In the genomic region with DNA sequence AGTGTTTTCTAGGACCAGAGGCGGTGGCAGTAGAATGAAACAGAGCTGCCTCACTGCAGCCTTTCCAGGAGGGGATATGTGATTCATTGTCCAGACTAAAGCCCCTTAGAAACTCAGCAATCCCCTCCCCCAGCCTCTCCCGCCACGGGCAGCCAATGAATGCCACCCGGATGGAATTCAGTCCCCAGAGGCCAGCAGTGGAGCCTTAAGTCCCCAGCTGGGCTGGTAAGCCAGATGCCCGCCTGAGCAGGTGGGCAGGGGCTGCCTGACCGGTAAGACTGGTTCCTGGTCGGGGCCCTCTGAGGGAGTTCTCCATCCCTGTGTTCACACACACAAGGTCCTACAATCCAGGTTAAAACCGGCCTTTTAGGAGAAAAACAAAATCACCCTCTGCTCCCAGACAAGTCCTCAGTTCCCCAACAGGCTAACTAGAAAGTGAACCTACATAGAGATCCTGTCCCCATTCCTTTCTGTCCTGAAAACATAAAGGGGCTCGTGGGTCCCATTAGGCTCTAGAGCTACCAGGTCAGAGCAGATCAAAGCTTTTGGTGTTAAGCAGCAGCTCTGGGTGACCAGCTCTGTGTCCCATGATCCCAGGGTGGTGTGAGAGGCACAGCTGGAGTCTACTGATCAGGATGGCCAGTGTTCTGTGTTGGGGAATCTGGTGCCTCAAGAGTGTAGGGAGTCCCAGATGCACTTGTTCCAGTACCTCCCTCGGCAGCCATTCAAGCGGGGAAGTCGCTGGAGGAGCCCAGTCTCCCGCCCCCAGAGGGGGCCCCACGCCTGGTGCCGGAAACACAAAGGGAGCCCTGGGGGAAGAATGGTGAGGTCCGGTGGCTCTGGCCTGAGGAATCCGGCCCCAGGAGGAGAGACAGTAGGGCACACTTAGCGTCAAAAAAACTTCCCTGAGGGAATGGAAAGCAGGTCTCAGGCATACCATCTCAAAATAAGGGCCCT, we compare ENCODE assay signal across 8 cellular contexts. TPM values are rescaled to one million over a fixed set of nuclear protein-coding genes. Genes with fewer than 3 reads are reported as not detected.
DNase-seq lines count a peak whose midpoint lies in the region; ATAC-seq and TF ChIP-seq lines count a peak whose summit lies in the region.

No MANE protein-coding gene starts in this region.

- intact Hi-C loops in gastrocnemius medialis (cut with DNase I; ENCODE audit: low total_unique reads) = loop anchor here (2.0 kb wide), 1 partner anchor 53 kb away; no protein-coding TSS in a partner anchor

- peak overlapping the region; percentile 37 to 50 for H3K27ac ChIP-seq in right atrium auricular region
- peak overlapping the region; percentile 26 to 80 (median 41) for H3K27ac ChIP-seq in gastrocnemius medialis

- H3K4me1 ChIP-seq in right atrium auricular region (peaks cover 0 to 59% of the 10 kb centered on the region in 2 donors), gastrocnemius medialis (peaks cover 24 to 42% of the 10 kb centered on the region in 2 donors)

- H3K36me3 ChIP-seq in right atrium auricular region (peaks cover 20% of the 10 kb centered on the region), gastrocnemius medialis (peaks cover 0 to 6% of the 10 kb centered on the region in 2 donors)

- H3K9me3 ChIP-seq in right atrium auricular region = no peaks in the 10 kb centered on the region
- H3K9me3 ChIP-seq in gastrocnemius medialis = no peaks in the 10 kb centered on the region

- no peak for TF ChIP-seq POLR2A in gastrocnemius medialis (IDR thresholded peaks at IDR 0.05)

- no peak for ATAC-seq in gastrocnemius medialis

- TF ChIP-seq CTCF in right atrium auricular region (IDR thresholded peaks at IDR 0.05) (no peak), gastrocnemius medialis (IDR thresholded peaks at IDR 0.05 in 4 of 5, conservative IDR thresholded peaks at IDR 0.05 in 1 of 5) (no peak)

- H3K4me3 ChIP-seq in right atrium auricular region (peak overlapping the region in 1 of 2 donors; percentile 7), gastrocnemius medialis (peak overlapping the region in 1 of 4 donors; percentile 1)

- peak; percentile 34 for DNase-seq in DMS 273 (lab: John Stamatoyannopoulos, UW; ENCODE audit: unreplicated experiment)
- DNase-seq in DMS 273 treated with DMSO at 0.1 percent for 48 hours (lab: John Stamatoyannopoulos, UW) = no peak
- DNase-seq in NCI-H2029 (lab: John Stamatoyannopoulos, UW) = peak; percentile 54
- peak; percentile 69 for DNase-seq in activated effector memory CD4-positive, alpha-beta T cell treated with anti-CD3 and anti-CD28 coated beads, Interleukin-2, amount 50 U/mL, for 16 hours
- DNase-seq in right atrium auricular region (ENCODE audit: low spot score) = no peak
- no peak for DNase-seq in gastrocnemius medialis
- no peak for DNase-seq in kidney glomerular epithelial cell (lab: John Stamatoyannopoulos, UW)
- DNase-seq in GDM1 (lab: John Stamatoyannopoulos, UW) = no peak

- H3K27me3 ChIP-seq in right atrium auricular region = no peaks in the 10 kb centered on the region
- no peaks in the 10 kb centered on the region for H3K27me3 ChIP-seq in gastrocnemius medialis

- in situ Hi-C loops in gastrocnemius medialis (cut with MboI; ENCODE audit: low sequenced_read_pairs in 4 of 4) = loop anchor here in 1 of 4 donors (25.0 kb wide), 1 partner anchor 294 kb away; no protein-coding TSS in a partner anchor

RNA-seq across cellular contexts. Expression of a gene that starts 2.6 kb away (rescaled TPM):
- total RNA-seq in right atrium auricular region (10 to 100 TPM in 1 of 2 donors, 1 to 10 TPM in 1; 9.2 to 15.5 TPM), gastrocnemius medialis (10 to 100 TPM in 1 of 4 donors, 1 to 10 TPM in 3; 8.4 to 11.5 (median 9.2) TPM)

RNA-seq across cellular contexts. Expression of a gene that starts 51.2 kb away (rescaled TPM):
- total RNA-seq in right atrium auricular region (10 to 100 TPM; 14.6 to 17.6 TPM), gastrocnemius medialis (10 to 100 TPM; 11.2 to 28.3 (median 14.5) TPM)

RNA-seq across cellular contexts. Expression of a gene that starts 55.9 kb away (rescaled TPM):
- total RNA-seq in right atrium auricular region = 10 to 100 TPM; 63.6 to 95.7 TPM
- 100 to 1,000 TPM; 117 to 136 (median 127) TPM for total RNA-seq in gastrocnemius medialis

Comparison
In these comparisons a context has a peak if more than half of its experiments do, and no peak if none do; other contexts are left out.
1. DNase-seq: peak in DMS 273 (single experiment), NCI-H2029 (single experiment) and activated effector memory CD4-positive, alpha-beta T cell treated with anti-CD3 and anti-CD28 coated beads, Interleukin-2, amount 50 U/mL, for 16 hours (single experiment); none in DMS 273 treated with DMSO at 0.1 percent for 48 hours (single experiment), right atrium auricular region (single experiment), gastrocnemius medialis (0 of 2), kidney glomerular epithelial cell (single experiment) and GDM1 (single experiment).